Comparison of ENCODE assay signal across 10 cellular contexts in the genomic region with DNA sequence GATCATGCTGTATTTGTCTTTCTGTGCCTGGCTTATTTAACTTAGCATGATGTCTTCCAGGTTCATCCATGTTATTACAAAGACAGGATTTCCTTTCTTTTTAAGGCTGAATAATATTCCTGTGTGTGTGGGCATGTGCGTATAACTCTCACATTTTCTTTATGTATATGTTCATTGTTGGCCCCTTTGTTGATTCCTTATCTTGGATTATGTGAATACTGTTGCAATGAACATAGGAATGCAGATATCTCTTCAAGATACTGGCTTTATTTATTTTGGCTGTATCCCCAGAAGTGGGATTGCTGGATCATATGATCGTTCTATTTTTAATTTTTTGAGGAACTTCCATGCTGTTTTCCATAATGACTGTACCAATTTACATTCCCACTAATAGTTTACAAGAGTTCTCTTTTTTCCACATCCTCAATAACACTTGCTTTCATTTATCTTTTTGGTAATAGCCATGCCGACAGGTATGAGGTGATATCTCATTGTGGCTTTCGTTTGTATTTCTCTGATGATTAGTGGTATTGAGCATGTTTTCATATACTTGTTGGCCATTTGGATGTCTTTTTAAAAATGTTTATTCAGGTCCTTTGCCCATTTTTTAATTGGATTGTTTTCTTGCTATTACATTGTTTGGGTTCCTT. TPM values are rescaled to one million over a fixed set of nuclear protein-coding genes. Genes with fewer than 3 reads are reported as not detected.
DNase-seq lines count a peak whose midpoint lies in the region; ATAC-seq and TF ChIP-seq lines count a peak whose summit lies in the region.
"Had no signal": no experiment of that assay in that cellular context is flagged by ENCODE, and none has a peak within 500 bp of the region (broad histone marks: within the 10 kb centered on the region; RNA-seq: fewer than 3 reads in every experiment).

No MANE protein-coding gene starts in this region.

- H3K27ac ChIP-seq in ACC112 (ENCODE audit: low read depth, low read length) (peak overlapping the region; percentile 66), lower lobe of right lung (peak overlapping the region; percentile 39)

- no peaks in the 10 kb centered on the region for H3K36me3 ChIP-seq in ACC112 (ENCODE audit: insufficient read depth, low read length)
- peaks cover 25% of the 10 kb centered on the region for H3K36me3 ChIP-seq in lower lobe of right lung

- ATAC-seq in lower lobe of right lung (peak; percentile 50 to 84), HG03196 (IDR thresholded peaks at IDR 0.05; ENCODE audit: unreplicated experiment) (no peak), HG02678 (IDR thresholded peaks at IDR 0.05; ENCODE audit: unreplicated experiment) (no peak)
- ATAC-seq: T-helper 17 cell had no signal

- peaks cover 14% of the 10 kb centered on the region for H3K4me1 ChIP-seq in ACC112 (ENCODE audit: control insufficient read depth, insufficient read depth, low read length, unreplicated experiment)
- peaks cover 41% of the 10 kb centered on the region for H3K4me1 ChIP-seq in lower lobe of right lung

- DNase-seq in HT1080 (ENCODE audit: low read depth) (peak; percentile 65), choroid plexus epithelial cell (ENCODE audit: low read depth) (peak; percentile 88), lower lobe of right lung (no peak), AML-193 (lab: John Stamatoyannopoulos, UW) (no peak)
- no peak for DNase-seq in activated naive CD4-positive, alpha-beta T cell (lab: John Stamatoyannopoulos, UW)
- DNase-seq: activated naive CD4-positive, alpha-beta T cell treated with anti-CD3 and anti-CD28 coated beads, Interleukin-2, amount 50 U/mL, for 16 hours; T-helper 17 cell had no signal

- H3K4me3 ChIP-seq in ACC112 (ENCODE audit: low read depth, low read length) (peak overlapping the region; percentile 44; the same call in 1 of the 2 replicates), choroid plexus epithelial cell (ENCODE audit: low read depth, low read length) (no peak overlapping the region), lower lobe of right lung (no peak overlapping the region)

- H2AFZ ChIP-seq in ACC112 (ENCODE audit: low read length, unreplicated experiment), result peak overlapping the region; percentile 30

- intact Hi-C loops in lower lobe of right lung (cut with DNase I), result no loop called here

- no peaks in the 10 kb centered on the region for H3K27me3 ChIP-seq in ACC112 (ENCODE audit: insufficient read depth, low read length)
- no peaks in the 10 kb centered on the region for H3K27me3 ChIP-seq in lower lobe of right lung (ENCODE audit: low read depth)

- H3K9me3 ChIP-seq in lower lobe of right lung, result no peaks in the 10 kb centered on the region

- H3K79me2 ChIP-seq in ACC112 (ENCODE audit: control insufficient read depth, insufficient read depth, low read length, unreplicated experiment), result no peaks in the 10 kb centered on the region

- TF ChIP-seq CTCF in choroid plexus epithelial cell (conservative IDR thresholded peaks at IDR 0.05; ENCODE audit: low read depth, low read length), result no peak
- no peak for TF ChIP-seq CTCF in lower lobe of right lung (IDR thresholded peaks at IDR 0.05)

RNA-seq across cellular contexts. Expression of gene CREBRF, which starts 38.0 kb away (rescaled TPM):
- 1.5 and 3.6 TPM in 2 replicates for total RNA-seq in HT1080 (2014; rRNA removed; shearing (Covaris generic))
- polyA plus RNA-seq in HT1080 (2015; cell fraction: cytosol; rRNA removed), result 2.6 and 4.6 TPM in 2 replicates
- polyA plus RNA-seq in HT1080 (2015; cell fraction: nucleus; rRNA removed), result 15.7 and 17.1 TPM in 2 replicates
- total RNA-seq in lower lobe of right lung, result 50.2 TPM

RNA-seq across cellular contexts. Expression of gene BNIP1, which starts 50.2 kb away (rescaled TPM):
- 39.7 and 45.4 TPM in 2 replicates for total RNA-seq in HT1080 (2014; rRNA removed; shearing (Covaris generic))
- polyA plus RNA-seq in HT1080 (2015; cell fraction: cytosol; rRNA removed), result 23.0 and 25.8 TPM in 2 replicates
- 19.8 and 21.7 TPM in 2 replicates for polyA plus RNA-seq in HT1080 (2015; cell fraction: nucleus; rRNA removed)
- 8.4 TPM for total RNA-seq in lower lobe of right lung

Comparison
In these comparisons a context has a peak if more than half of its experiments do, and no peak if none do; other contexts are left out.
1. DNase-seq: peak in HT1080 (single experiment) and choroid plexus epithelial cell (single experiment); none in lower lobe of right lung (single experiment), activated naive CD4-positive, alpha-beta T cell (0 of 4) and AML-193 (0 of 2).
2. ATAC-seq: peak in lower lobe of right lung (2 of 2); none in HG03196 (single experiment) and HG02678 (single experiment).
3. RNA of gene CREBRF, which starts 38.0 kb away (total RNA-seq): 50.2 TPM in lower lobe of right lung (single experiment); 1.5 to 3.6 TPM in HT1080; every median in the first group is over 10 times any median in the second.